In genomic region chr13:97212540-97213146, GRCh38 we compare ENCODE assay signal across 8 cellular contexts. TPM values are rescaled to one million over a fixed set of nuclear protein-coding genes. Genes with fewer than 3 reads are reported as not detected.
DNase-seq lines count a peak whose midpoint lies in the region; ATAC-seq, FAIRE-seq and TF ChIP-seq lines count a peak whose summit lies in the region.

No MANE protein-coding gene starts in this region.

- peaks cover 17 to 62% (median 45%) of the 10 kb centered on the region in 4 donors for H3K4me1 Mint-ChIP-seq in naive thymus-derived CD8-positive, alpha-beta T cell

- peak overlapping the region in 2 of 10 donors; percentile 27 to 29 for H3K4me3 Mint-ChIP-seq in naive thymus-derived CD8-positive, alpha-beta T cell

- H3K4me3 ChIP-seq in fibroblast of villous mesenchyme (ENCODE audit: low read depth, low read length) (no peak overlapping the region), small intestine (ENCODE audit: low read depth in 1 of 2, low read length in 2 of 2) (no peak overlapping the region)

- POLR2A ChIA-PET in RWPE1 (lab: Yijun Ruan, JAX; ENCODE audit: low non-redundant PET) = no interaction called here
- POLR2A ChIA-PET in naive thymus-derived CD8-positive, alpha-beta T cell (lab: Charles Lee) = interaction anchor here (1.0 to 1.3 kb wide), 2 partner anchors 10 to 14 kb away, joined by 4 read pairs; partner anchors contain the start of gene MBNL2

- ATAC-seq in HG02759 (IDR thresholded peaks at IDR 0.05; ENCODE audit: unreplicated experiment) (peak; percentile 41), GM19397 (IDR thresholded peaks at IDR 0.05; ENCODE audit: unreplicated experiment) (no peak)
- ATAC-seq in naive thymus-derived CD8-positive, alpha-beta T cell = no peak

- H3K36me3 ChIP-seq in small intestine (ENCODE audit: control insufficient read depth in 2 of 2, insufficient read depth in 2 of 2, low read length in 2 of 2) = no peaks in the 10 kb centered on the region

- no peak overlapping the region for H3K27ac ChIP-seq in RWPE1
- no peak overlapping the region for H3K27ac ChIP-seq in small intestine (ENCODE audit: low read depth in 1 of 2, low read length in 1 of 2)

- no peaks in the 10 kb centered on the region for H3K27me3 Mint-ChIP-seq in naive thymus-derived CD8-positive, alpha-beta T cell

- CTCF ChIA-PET in RWPE1 (lab: Yijun Ruan, JAX) = interaction anchor here (0.6 to 2.2 kb wide), 14 partner anchors 11 to 1334 kb away, joined by 3 to 33 read pairs (median 3); no protein-coding TSS in a partner anchor

- DNase-seq in D721Med (ENCODE audit: insufficient read length, low spot score) (no peak), RWPE1 (ENCODE audit: low spot score) (peak; percentile 38), fibroblast of villous mesenchyme (ENCODE audit: low read depth) (peak; percentile 51), small intestine (peak; percentile 46)
- DNase-seq in stimulated activated naive CD4-positive, alpha-beta T cell (lab: John Stamatoyannopoulos, UW) = no peak
- DNase-seq in naive thymus-derived CD8-positive, alpha-beta T cell = no peak

- peaks cover 0 to under 1% (median 0%) of the 10 kb centered on the region in 3 donors for H3K36me3 Mint-ChIP-seq in naive thymus-derived CD8-positive, alpha-beta T cell

- H3K9me3 ChIP-seq in small intestine (ENCODE audit: control insufficient read depth, low read depth) = no peaks in the 10 kb centered on the region

- no peak for FAIRE-seq in D721Med (lab: Jason Lieb, UNC)
- FAIRE-seq in small intestine (lab: Jason Lieb, UNC) = no peak

- H3K9me3 Mint-ChIP-seq in naive thymus-derived CD8-positive, alpha-beta T cell = peaks cover 0 to under 1% (median 0%) of the 10 kb centered on the region in 9 donors

- WGBS in small intestine, 3 donors = 46 to 67% (median 59%) methylated on average over 5 of the region's 5 CpGs

- peak; percentile 47 for TF ChIP-seq CTCF in D721Med (IDR thresholded peaks at IDR 0.05; ENCODE audit: insufficient read depth, missing control alignments)
- no peak for TF ChIP-seq CTCF in RWPE1 (conservative IDR thresholded peaks at IDR 0.05; ENCODE audit: low read depth)
- peak; percentile 76 for TF ChIP-seq CTCF in fibroblast of villous mesenchyme (IDR thresholded peaks at IDR 0.05; ENCODE audit: insufficient read depth, low read depth, low read length)

- H3K27ac Mint-ChIP-seq in naive thymus-derived CD8-positive, alpha-beta T cell = peak overlapping the region in 2 of 10 donors; percentile 17 to 32

- H3K4me1 ChIP-seq in small intestine (ENCODE audit: control insufficient read depth in 2 of 2, insufficient read depth in 1 of 2, low read depth in 1 of 2, low read length in 1 of 2) = peaks cover 0 to 4% of the 10 kb centered on the region in 2 donors

- no peaks in the 10 kb centered on the region for H3K27me3 ChIP-seq in small intestine (ENCODE audit: control insufficient read depth in 2 of 2, insufficient read depth in 2 of 2, low read length in 2 of 2)

RNA-seq across cellular contexts. Expression of gene MBNL2, which starts 9.5 kb away (rescaled TPM):
- 70.5 and 120 TPM in 2 replicates for total RNA-seq in fibroblast of villous mesenchyme
- polyA plus RNA-seq in small intestine = 10 to 100 TPM; 12.1 to 13.6 (median 12.7) TPM
- 10 to 100 TPM; 31.8 to 35.4 TPM for total RNA-seq in naive thymus-derived CD8-positive, alpha-beta T cell
- polyA plus RNA-seq in naive thymus-derived CD8-positive, alpha-beta T cell = 10 to 100 TPM; 12.2 to 14.5 (median 14.5) TPM

Comparison
In these comparisons a context has a peak if more than half of its experiments do, and no peak if none do; other contexts are left out.
1. DNase-seq: peak in RWPE1 (single experiment), fibroblast of villous mesenchyme (single experiment) and small intestine (single experiment); none in D721Med (single experiment), stimulated activated naive CD4-positive, alpha-beta T cell (0 of 6) and naive thymus-derived CD8-positive, alpha-beta T cell (0 of 10).